Comparison of ENCODE assay signal across 1 cellular context in the genomic region with DNA sequence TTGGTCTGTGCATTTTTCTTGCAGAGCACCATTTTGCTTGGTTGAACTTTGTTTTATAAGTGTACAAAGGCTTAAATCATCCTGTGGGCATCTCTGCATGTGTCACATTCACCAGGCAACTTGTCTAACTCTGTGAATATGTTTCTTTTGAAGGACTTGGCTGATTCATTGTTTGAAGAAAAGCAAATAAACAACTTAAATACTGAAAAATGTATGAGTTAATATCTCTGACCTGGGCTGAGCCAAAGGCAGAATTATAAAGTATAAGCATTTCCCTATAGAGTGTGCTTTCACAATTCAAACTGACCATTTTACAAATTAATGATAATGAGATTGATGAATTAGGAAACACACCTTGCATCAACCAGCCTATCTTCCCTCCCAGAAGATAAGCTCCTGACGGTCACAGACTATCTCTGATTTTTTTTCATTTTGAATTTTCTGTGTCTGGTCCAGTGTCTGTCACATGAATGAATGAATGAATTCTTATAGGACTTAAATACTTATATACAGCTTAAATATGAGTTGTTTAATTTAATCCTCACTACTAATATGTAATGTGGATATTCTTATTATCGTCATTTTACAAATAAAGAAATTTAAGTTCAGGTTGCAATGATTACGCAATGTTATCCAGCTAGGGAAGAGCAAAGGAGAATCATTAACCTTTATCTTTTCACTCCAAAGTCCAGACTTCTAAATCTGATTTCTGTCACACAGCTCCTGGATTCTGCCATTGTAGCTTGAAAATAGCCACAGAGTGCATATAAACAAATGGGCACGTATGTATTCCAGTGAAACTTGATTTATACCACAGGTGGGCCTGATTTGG.
A peak's percentile ranks its signal among the peaks of the same experiment; 100 is the strongest.
TF ChIP-seq lines count a peak whose summit lies in the region.

No MANE protein-coding gene starts in this region.

TF ChIP-seq in liver, 16 proteins besides CTCF, POLR2A, EP300 and RAD21 (continued from another document):
- TF ChIP-seq, protein P1, sequence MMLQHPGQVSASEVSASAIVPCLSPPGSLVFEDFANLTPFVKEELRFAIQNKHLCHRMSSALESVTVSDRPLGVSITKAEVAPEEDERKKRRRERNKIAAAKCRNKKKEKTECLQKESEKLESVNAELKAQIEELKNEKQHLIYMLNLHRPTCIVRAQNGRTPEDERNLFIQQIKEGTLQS (IDR thresholded peaks at IDR 0.05), result peak; percentile 62
- TF ChIP-seq FOXA2 (IDR thresholded peaks at IDR 0.05) (no peak), RXRA (IDR thresholded peaks at IDR 0.05) (peak; percentile 59 to 72), HNF4G (IDR thresholded peaks at IDR 0.05) (peak; percentile 91)
- TF ChIP-seq, protein P2, sequence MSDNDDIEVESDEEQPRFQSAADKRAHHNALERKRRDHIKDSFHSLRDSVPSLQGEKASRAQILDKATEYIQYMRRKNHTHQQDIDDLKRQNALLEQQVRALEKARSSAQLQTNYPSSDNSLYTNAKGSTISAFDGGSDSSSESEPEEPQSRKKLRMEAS (IDR thresholded peaks at IDR 0.05), result no peak
